Comparison of ENCODE assay signal across 1 cellular context in the genomic region with DNA sequence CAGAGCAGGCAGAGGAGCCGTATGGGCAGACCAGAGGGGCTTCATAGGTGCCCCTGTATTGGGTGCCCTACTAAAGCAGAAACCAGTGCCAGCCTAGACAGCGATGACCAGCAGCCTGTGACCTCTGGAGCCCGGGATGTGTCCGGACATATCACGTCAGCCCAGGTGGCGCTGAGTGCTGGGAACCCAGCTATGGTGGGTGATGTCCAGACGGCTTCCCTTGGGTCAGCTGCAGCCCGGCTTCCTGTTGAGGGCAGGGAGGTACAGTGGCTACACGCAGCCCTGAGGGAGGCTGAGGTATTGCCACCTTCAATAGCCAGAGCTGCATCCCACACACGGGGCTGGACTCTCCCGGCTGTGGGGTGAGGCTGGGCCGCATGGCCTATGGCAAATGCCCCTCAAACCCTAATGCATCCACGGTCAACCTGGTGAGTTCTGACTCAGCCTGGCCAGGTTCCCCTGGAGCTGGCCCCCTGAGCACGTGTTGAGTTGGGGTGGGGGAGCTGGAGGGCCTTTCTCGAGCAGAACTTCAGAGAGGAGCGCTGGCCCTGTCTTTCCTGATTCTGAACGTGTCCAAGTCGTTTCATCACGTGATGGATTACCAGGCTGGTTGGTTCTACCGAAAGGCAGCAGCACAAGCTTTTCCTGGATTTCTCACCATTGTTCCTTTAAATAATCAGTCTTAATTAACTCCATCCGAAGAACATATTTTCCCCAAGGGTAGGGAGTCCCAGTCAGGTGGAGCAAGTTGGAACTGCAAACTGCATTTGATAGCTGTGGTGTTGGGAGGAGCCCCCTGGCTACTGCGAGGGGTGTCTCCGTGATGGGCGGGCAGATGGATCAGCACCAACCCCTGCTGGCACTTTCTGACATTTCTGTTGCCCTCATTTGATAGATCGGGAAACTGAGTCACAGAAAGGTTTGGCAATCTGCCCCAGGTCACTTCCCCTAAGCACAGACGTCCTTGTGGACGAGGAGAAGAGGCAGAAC.
TF ChIP-seq lines count a peak whose summit lies in the region.

No MANE protein-coding gene starts in this region.

TF ChIP-seq in HepG2, 621 proteins besides CTCF, POLR2A, EP300 and RAD21:
- TF ChIP-seq U2AF2 (IDR thresholded peaks at IDR 0.05; ENCODE audit: low read depth, low read length) = no peak
- TF ChIP-seq STAG1 (CRISPR knock-in tag; IDR thresholded peaks at IDR 0.05) = no peak
- TF ChIP-seq FIP1L1 (IDR thresholded peaks at IDR 0.05; ENCODE audit: borderline replicate concordance, insufficient read depth, low read depth, low read length) = no peak
- 0 out of 2 replicates have a peak, but pooled peaks have one; percentile 49 for TF ChIP-seq ZNF343 (CRISPR knock-in tag; IDR thresholded peaks at IDR 0.05)
- TF ChIP-seq ZNF431 (CRISPR knock-in tag; IDR thresholded peaks at IDR 0.05; ENCODE audit: borderline replicate concordance, low read depth) = no peak
- 0 out of 2 replicates have a peak, but pooled peaks have one; percentile 42 for TF ChIP-seq ZNF350 (CRISPR knock-in tag; IDR thresholded peaks at IDR 0.05; ENCODE audit: borderline replicate concordance, low read depth)
- TF ChIP-seq PHF20 (CRISPR knock-in tag; IDR thresholded peaks at IDR 0.05) = no peak
- 0 out of 2 replicates have a peak, but pooled peaks have one; percentile 10 for TF ChIP-seq MYC (CRISPR knock-in tag; IDR thresholded peaks at IDR 0.05; ENCODE audit: borderline replicate concordance)
- TF ChIP-seq NR2F2 (IDR thresholded peaks at IDR 0.05; ENCODE audit: borderline replicate concordance, low read depth) = no peak
- TF ChIP-seq, protein P1, sequence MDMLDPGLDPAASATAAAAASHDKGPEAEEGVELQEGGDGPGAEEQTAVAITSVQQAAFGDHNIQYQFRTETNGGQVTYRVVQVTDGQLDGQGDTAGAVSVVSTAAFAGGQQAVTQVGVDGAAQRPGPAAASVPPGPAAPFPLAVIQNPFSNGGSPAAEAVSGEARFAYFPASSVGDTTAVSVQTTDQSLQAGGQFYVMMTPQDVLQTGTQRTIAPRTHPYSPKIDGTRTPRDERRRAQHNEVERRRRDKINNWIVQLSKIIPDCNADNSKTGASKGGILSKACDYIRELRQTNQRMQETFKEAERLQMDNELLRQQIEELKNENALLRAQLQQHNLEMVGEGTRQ (IDR thresholded peaks at IDR 0.05; ENCODE audit: low read depth, low read length) = peak; percentile 53; the same call in 1 of the 2 replicates
- TF ChIP-seq, protein P1 (CRISPR knock-in tag; IDR thresholded peaks at IDR 0.05; ENCODE audit: borderline replicate concordance) = 0 out of 2 replicates have a peak, but pooled peaks have one; percentile 25
- TF ChIP-seq BHLHE40 (IDR thresholded peaks at IDR 0.05; ENCODE audit: low read length) = peak; percentile 48
- TF ChIP-seq, protein P2, sequence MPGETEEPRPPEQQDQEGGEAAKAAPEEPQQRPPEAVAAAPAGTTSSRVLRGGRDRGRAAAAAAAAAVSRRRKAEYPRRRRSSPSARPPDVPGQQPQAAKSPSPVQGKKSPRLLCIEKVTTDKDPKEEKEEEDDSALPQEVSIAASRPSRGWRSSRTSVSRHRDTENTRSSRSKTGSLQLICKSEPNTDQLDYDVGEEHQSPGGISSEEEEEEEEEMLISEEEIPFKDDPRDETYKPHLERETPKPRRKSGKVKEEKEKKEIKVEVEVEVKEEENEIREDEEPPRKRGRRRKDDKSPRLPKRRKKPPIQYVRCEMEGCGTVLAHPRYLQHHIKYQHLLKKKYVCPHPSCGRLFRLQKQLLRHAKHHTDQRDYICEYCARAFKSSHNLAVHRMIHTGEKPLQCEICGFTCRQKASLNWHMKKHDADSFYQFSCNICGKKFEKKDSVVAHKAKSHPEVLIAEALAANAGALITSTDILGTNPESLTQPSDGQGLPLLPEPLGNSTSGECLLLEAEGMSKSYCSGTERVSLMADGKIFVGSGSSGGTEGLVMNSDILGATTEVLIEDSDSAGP (CRISPR knock-in tag; IDR thresholded peaks at IDR 0.05; ENCODE audit: borderline replicate concordance) = peak; percentile 21; the same call in 1 of the 2 replicates
- no peak for TF ChIP-seq ZNF879 (CRISPR knock-in tag; IDR thresholded peaks at IDR 0.05)
- 0 out of 2 replicates have a peak, but pooled peaks have one; percentile 48 for TF ChIP-seq NRL (CRISPR knock-in tag; IDR thresholded peaks at IDR 0.05; ENCODE audit: borderline replicate concordance)
- TF ChIP-seq ATAD3A (CRISPR knock-in tag; IDR thresholded peaks at IDR 0.05) = no peak
- TF ChIP-seq HOXA3 (CRISPR knock-in tag; IDR thresholded peaks at IDR 0.05) = no peak
- TF ChIP-seq STAT5B (CRISPR knock-in tag; IDR thresholded peaks at IDR 0.05) = no peak
- TF ChIP-seq RAD51 (IDR thresholded peaks at IDR 0.05; ENCODE audit: borderline replicate concordance) = peak; percentile 42; the same call in 1 of the 2 replicates
- no peak for TF ChIP-seq ZNF230 (CRISPR knock-in tag; IDR thresholded peaks at IDR 0.05)
- TF ChIP-seq DPF2 (CRISPR knock-in tag; IDR thresholded peaks at IDR 0.05; ENCODE audit: borderline replicate concordance, low read depth) = no peak
- no peak for TF ChIP-seq ZNF232 (CRISPR knock-in tag; IDR thresholded peaks at IDR 0.05; ENCODE audit: borderline replicate concordance)
